In genomic region chr6:152360016-152360415, GRCh38 we compare ENCODE assay signal across 22 cellular contexts.
"Had no signal": no experiment of that assay in that cellular context is flagged by ENCODE, and none has a peak within 500 bp of the region (broad histone marks: within the 10 kb centered on the region; RNA-seq: fewer than 3 reads in every experiment).

No MANE protein-coding gene starts in this region.

- H3K27ac ChIP-seq: HL-60, SJSA1, SK-N-MC had no signal

- H3K36me3 Mint-ChIP-seq: T-cell had no signal

- H3K4me1 ChIP-seq: SJSA1 had no signal

- ATAC-seq: Panc1, Right ventricle myocardium inferior, T-cell had no signal

- DNase-seq: Karpas-422, KG1, MG63, NCI-H1092, NCI-H1105 treated with DMSO at 0.1 percent for 48 hours, NCI-H1417 treated with DMSO at 0.1 percent for 48 hours, NCI-H146, NCI-H1694 treated with DMSO at 0.1 percent for 48 hours, NCI-H1930, NCI-H2081, NCI-H2107, NCI-H2227 treated with DMSO at 0.1 percent for 48 hours, NCI-H526, SHP77 treated with DMSO at 0.1 percent for 48 hours, SW 1271, T-cell had no signal

- H3K27me3 ChIP-seq: MG63, SJSA1 had no signal

- H3K9me3 Mint-ChIP-seq: T-cell; T-helper 1 cell treated with Interleukin-12 subunit alpha and Interleukin-12 subunit beta and Interleukin-4 antibody, amounts not matched to agents 30 μg/mL and 1 μg/mL, for 36 hours had no signal

- H3K9me3 ChIP-seq: MG63, SJSA1 had no signal

- H3K4me3 ChIP-seq: MG63, SJSA1, SK-N-MC had no signal

- H3K4me3 Mint-ChIP-seq: T-cell; T-helper 1 cell treated with Interleukin-12 subunit alpha and Interleukin-12 subunit beta and Interleukin-4 antibody, amounts not matched to agents 30 μg/mL and 1 μg/mL, for 36 hours had no signal

- H3K27ac Mint-ChIP-seq: T-cell; T-helper 1 cell treated with Interleukin-12 subunit alpha and Interleukin-12 subunit beta and Interleukin-4 antibody, amounts not matched to agents 30 μg/mL and 1 μg/mL, for 36 hours had no signal
